In the genomic region with DNA sequence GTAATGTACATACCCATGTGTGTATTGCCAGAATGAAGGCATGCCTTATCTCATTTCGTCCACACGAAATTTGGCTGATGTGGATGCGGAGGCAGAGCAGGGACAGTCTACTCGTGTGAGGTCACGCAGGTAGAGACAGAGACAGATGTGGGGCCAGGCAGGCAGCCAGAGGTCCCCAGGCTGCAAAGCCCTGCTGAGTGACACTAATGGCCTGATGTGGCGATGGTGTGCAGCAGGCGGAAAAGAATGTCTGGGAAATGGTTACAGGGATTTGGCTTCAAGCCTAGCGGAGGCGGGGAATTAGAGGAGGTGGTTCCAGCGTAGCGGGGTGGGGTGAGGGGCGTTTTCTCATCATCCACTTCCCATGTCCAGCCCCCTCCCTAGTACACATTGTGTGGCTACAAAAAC, we compare ENCODE assay signal across 18 cellular contexts. TPM values are rescaled to one million over a fixed set of nuclear protein-coding genes. Genes with fewer than 3 reads are reported as not detected.
DNase-seq lines count a peak whose midpoint lies in the region; ATAC-seq, FAIRE-seq and TF ChIP-seq lines count a peak whose summit lies in the region.
"Had no signal": no experiment of that assay in that cellular context is flagged by ENCODE, and none has a peak within 500 bp of the region (broad histone marks: within the 10 kb centered on the region; RNA-seq: fewer than 3 reads in every experiment).

No MANE protein-coding gene starts in this region.

- no TSS peak for BruUV-seq in K562 (replicated peaks; lab: Mats Ljungman, UMichigan)

- in situ Hi-C loops in Caki2 (cut with HindIII; ENCODE audit: low pct_unique_long_range_greater_than_20kb, low sequenced_read_pairs) (no loop called here), K562 (cut with MboI) (loop anchor here (5.0 kb wide), 1 partner anchor 95 kb away; no protein-coding TSS in a partner anchor)

- CTCF ChIA-PET in K562 (lab: Yijun Ruan, JAX; ENCODE audit: low intra/inter-chr PET ratio): no interaction called here

- H3K27ac ChIP-seq in K562 (ENCODE audit: extremely low read depth, low read depth, low read length) (no peak overlapping the region), neuronal stem cell (replicated peaks; ENCODE audit: low read length) (peak overlapping the region; percentile 75), left ventricle myocardium inferior (replicated peaks) (no peak overlapping the region)

- H3K79me1 ChIP-seq in neuronal stem cell (ENCODE audit: low read depth, low read length): no peaks in the 10 kb centered on the region

- TF ChIP-seq RAD21 in K562 (CRISPR knock-in tag; conservative IDR thresholded peaks at IDR 0.05 in 1 of 2, IDR thresholded peaks at IDR 0.05 in 1 of 2): no peak

- no peak overlapping the region for H2BK5ac ChIP-seq in neuronal stem cell (ENCODE audit: low read length)

- H4K91ac ChIP-seq in neuronal stem cell (ENCODE audit: low read depth, low read length, poor library complexity): no peak overlapping the region

- no peaks in the 10 kb centered on the region for H4K20me1 ChIP-seq in K562 (replicated peaks; ENCODE audit: control insufficient read depth, insufficient read depth, low read length)

- no peak for TF ChIP-seq CTCF in K562 (IDR thresholded peaks at IDR 0.05 in 2 of 3, conservative IDR thresholded peaks at IDR 0.05 in 1 of 3; ENCODE audit: insufficient read depth in 2 of 3, low read depth in 1 of 3, low read length in 3 of 3)
- no peak for TF ChIP-seq CTCF in left ventricle myocardium inferior (IDR thresholded peaks at IDR 0.05; ENCODE audit: borderline replicate concordance)

- H2BK12ac ChIP-seq in neuronal stem cell (ENCODE audit: low read length): no peak overlapping the region

- H3K4me3 ChIP-seq in K562 (no peak overlapping the region), neuronal stem cell (ENCODE audit: low read length in 2 of 2) (no peak overlapping the region), left ventricle myocardium inferior (no peak overlapping the region)

- H3K9ac ChIP-seq in K562 (ENCODE audit: insufficient read depth in 1 of 2, low read depth in 2 of 2, low read length in 2 of 2) (peak overlapping the region in 1 of 2 experiments; percentile 0; a peak in 1 of 4 replicates), neuronal stem cell (ENCODE audit: low read depth, low read length, poor library complexity) (no peak overlapping the region)

- no peak overlapping the region for H2AK5ac ChIP-seq in neuronal stem cell (ENCODE audit: low read depth, low read length)

- H3K9me1 ChIP-seq in K562 (ENCODE audit: control insufficient read depth, insufficient read depth, low read length): no peaks in the 10 kb centered on the region

- H3K18ac ChIP-seq in neuronal stem cell (ENCODE audit: low read length): no peak overlapping the region

- H3K36me3 ChIP-seq in K562 (ENCODE audit: control insufficient read depth, insufficient read depth, low read length) (no peaks in the 10 kb centered on the region), neuronal stem cell (replicated peaks in 1 of 2; ENCODE audit: control insufficient read depth in 2 of 2, insufficient read depth in 2 of 2, low read length in 2 of 2) (no peaks in the 10 kb centered on the region), left ventricle myocardium inferior (no peaks in the 10 kb centered on the region)

- H4K8ac ChIP-seq in neuronal stem cell (ENCODE audit: low read depth, low read length): no peak overlapping the region

- no peak for FAIRE-seq in K562 (lab: Jason Lieb, UNC)
- FAIRE-seq: GM12892 had no signal

- no peak overlapping the region for H3K23ac ChIP-seq in neuronal stem cell (ENCODE audit: low read depth, low read length, poor library complexity)

- no peak overlapping the region for H2BK15ac ChIP-seq in neuronal stem cell (ENCODE audit: low read length)

- peak overlapping the region; percentile 76 for H2BK120ac ChIP-seq in neuronal stem cell (ENCODE audit: low read depth, low read length)

- H3K4me2 ChIP-seq in K562 (ENCODE audit: insufficient read depth, low read length): no peak overlapping the region
- no peak overlapping the region for H3K4me2 ChIP-seq in neuronal stem cell (ENCODE audit: insufficient read depth, low read length, poor library complexity, severe bottlenecking)

- H3K27me3 ChIP-seq in K562 (ENCODE audit: control insufficient read depth in 2 of 2, insufficient read depth in 2 of 2, low read length in 2 of 2) (peaks cover 0 to 31% of the 10 kb centered on the region in 2 experiments; a peak in 2 of 5 replicates), neuronal stem cell (ENCODE audit: control insufficient read depth in 3 of 3, insufficient read depth in 3 of 3, low read depth in 1 of 3, low read length in 3 of 3) (no peaks in the 10 kb centered on the region), left ventricle myocardium inferior (ENCODE audit: low read depth) (peaks cover 53% of the 10 kb centered on the region)

- intact Hi-C loops in K562 (cut with micrococcal nuclease): loop anchor here (5.0 kb wide), 1 partner anchor 95 kb away; no protein-coding TSS in a partner anchor
- intact Hi-C loops in left ventricle myocardium inferior (cut with micrococcal nuclease): no loop called here

- no peaks in the 10 kb centered on the region for H3K79me2 ChIP-seq in K562 (ENCODE audit: control insufficient read depth, insufficient read depth, low read length)

- no peak overlapping the region for H3K4ac ChIP-seq in neuronal stem cell (ENCODE audit: low read length)

- TF ChIP-seq EP300 in K562 (IDR thresholded peaks at IDR 0.05; ENCODE audit: low read length): no peak

- under 1% methylated on average over 11 of the region's 12 CpGs for WGBS in K562 (ENCODE audit: insufficient coverage, low coverage, missing lambda C conversion rate)
- WGBS in neuronal stem cell (ENCODE audit: extremely low coverage in 2 of 2, insufficient read length in 2 of 2, insufficient replicate concordance in 1 of 2), 2 donors: no CpG with 5 or more reads among the region's 12 CpGs

- H3K4me1 ChIP-seq in K562 (replicated peaks in 1 of 2; ENCODE audit: control insufficient read depth in 2 of 2, insufficient read depth in 2 of 2, low read length in 2 of 2) (peaks cover 0 to 19% of the 10 kb centered on the region in 2 experiments; a peak in 3 of 5 replicates), neuronal stem cell (ENCODE audit: control insufficient read depth in 2 of 2, insufficient read depth in 1 of 2, low read depth in 1 of 2, low read length in 2 of 2) (peaks cover 0 to 10% of the 10 kb centered on the region in 2 donors), left ventricle myocardium inferior (no peaks in the 10 kb centered on the region)

- H3K9me3 ChIP-seq in K562 (replicated peaks; ENCODE audit: control insufficient read depth, insufficient read depth, low read depth, low read length) (no peaks in the 10 kb centered on the region), neuronal stem cell (replicated peaks in 1 of 2; ENCODE audit: control insufficient read depth in 2 of 2, insufficient read depth in 1 of 2, low read depth in 1 of 2, low read length in 2 of 2) (peaks cover 0 to 2% of the 10 kb centered on the region in 2 donors), left ventricle myocardium inferior (replicated peaks) (no peaks in the 10 kb centered on the region)

- ATAC-seq in K562: no peak

- peak; percentile 95 for DNase-seq in Caki2 (ENCODE audit: low read depth)
- peak; percentile 89 for DNase-seq in HT-29 (ENCODE audit: low spot score)
- no peak for DNase-seq in K562 (ENCODE audit: extremely low read depth in 1 of 4, low spot score in 3 of 4)
- DNase-seq in neuronal stem cell (ENCODE audit: low spot score): peak; percentile 56
- no peak for DNase-seq in Ammon's horn (ENCODE audit: low spot score)
- no peak for DNase-seq in NCI-H2196 treated with DMSO at 0.1 percent for 48 hours (lab: John Stamatoyannopoulos, UW; ENCODE audit: unreplicated experiment)
- DNase-seq in left ventricle myocardium inferior: no peak
- no peak for DNase-seq in EL
- DNase-seq: activated CD4-positive, alpha-beta T cell treated with anti-CD3 and anti-CD28 coated beads, Interleukin-2, amount 50 U/mL, for 48 hours; AML-193; anterior cingulate cortex; Right ventricle myocardium superior; T-helper 9 cell had no signal

- POLR2A ChIA-PET in K562 (lab: Yijun Ruan, JAX): interaction anchor here (0.6 kb wide), 1 partner anchor 43 kb away, joined by 3 read pairs; no protein-coding TSS in a partner anchor

- no peak for TF ChIP-seq POLR2A in K562 (conservative IDR thresholded peaks at IDR 0.05)

- no peak overlapping the region for H3K14ac ChIP-seq in neuronal stem cell (ENCODE audit: low read length)

- no peak overlapping the region for H2AFZ ChIP-seq in K562 (ENCODE audit: low read depth, low read length)
- H2AFZ ChIP-seq in neuronal stem cell (ENCODE audit: low read length): no peak overlapping the region

RNA-seq across cellular contexts. Expression of a gene that starts 4.2 kb away (rescaled TPM):
- not detected in 2 replicates for total RNA-seq in Caki2 (2014; rRNA removed; shearing (Covaris generic); ENCODE audit: low replicate concordance)
- not detected in 2 replicates for total RNA-seq in HT-29 (2014; rRNA removed; shearing (Covaris generic))
- total RNA-seq in K562 (2011; cell fraction: chromatin; rRNA removed; ENCODE audit: low replicate concordance): not detected in 2 replicates
- not detected in 2 replicates for total RNA-seq in K562 (2011; cell fraction: nucleolus; rRNA removed)
- total RNA-seq in K562 (2011; cell fraction: nucleoplasm; rRNA removed): not detected in 2 replicates
- total RNA-seq in K562 (2014; rRNA removed) (not detected in 2 replicates), K562 (2014; rRNA removed; fragmentation: Illumina TruSeq; extraction: Trizol) (not detected in 2 replicates), K562 (2015; rRNA removed; fragmentation: Illumina TruSeq; extraction: Trizol) (not detected in 2 replicates), K562 (2021) (not detected in 2 replicates), left ventricle myocardium inferior (not detected)
- polyA plus RNA-seq in K562 (2011; rRNA removed) (not detected in 2 replicates), K562 (2014; fragmentation: Illumina TruSeq; extraction: Trizol) (not detected in 2 replicates), K562 (2014; fragmentation: Nextera tagmentation; extraction: Ambion mirVana) (not detected), K562 (2014; rRNA removed) (not detected in 2 replicates)
- polyA plus RNA-seq in K562 (2011; cell fraction: cytosol; rRNA removed): not detected in 2 replicates
- not detected in 2 replicates for polyA plus RNA-seq in K562 (2011; cell fraction: nucleus; rRNA removed)
- polyA plus RNA-seq in K562 (2012): not detected in 2 replicates
- not detected in 2 replicates for polyA minus RNA-seq in K562 (2011; rRNA and poly(A)+ RNA removed)
- not detected in 2 replicates for polyA minus RNA-seq in K562 (2011; cell fraction: cytosol; rRNA and poly(A)+ RNA removed)
- not detected in 2 replicates for polyA minus RNA-seq in K562 (2011; cell fraction: nucleus; rRNA and poly(A)+ RNA removed)
- 1.7 TPM for polyA plus RNA-seq in neuronal stem cell (2013, experiment 1 of 2)
- 1.9 TPM for polyA plus RNA-seq in neuronal stem cell (2013, experiment 2 of 2)
- total RNA-seq: activated T-helper 2 cell treated with anti-CD3 and anti-CD28 coated beads, Interferon-gamma antibody, Interleukin-2, Interleukin-4, amounts not matched to agents 10 μg/mL and 5 μg/mL and 100 μg/mL, durations not matched to agents 14 hours and 24 hours and 36 hours; mesenteric fat pad; osteocyte; Right ventricle myocardium superior had no signal
- polyA plus RNA-seq: thymus had no signal

RNA-seq across cellular contexts. Expression of a gene that starts 36.1 kb away (rescaled TPM):
- 19.6 and 21.7 TPM in 2 replicates for total RNA-seq in Caki2 (2014; rRNA removed; shearing (Covaris generic); ENCODE audit: low replicate concordance)
- total RNA-seq in HT-29 (2014; rRNA removed; shearing (Covaris generic)): 130 and 172 TPM in 2 replicates
- 0.69 and 0.90 TPM in 2 replicates for total RNA-seq in K562 (2011; cell fraction: chromatin; rRNA removed; ENCODE audit: low replicate concordance)
- total RNA-seq in K562 (2011; cell fraction: nucleolus; rRNA removed): 0.50 and 1.1 TPM in 2 replicates
- total RNA-seq in K562 (2011; cell fraction: nucleoplasm; rRNA removed): 0.95 and 1.1 TPM in 2 replicates
- 0.32 and 0.41 TPM in 2 replicates for total RNA-seq in K562 (2014; rRNA removed)
- 0.04 and 0.06 TPM in 2 replicates for total RNA-seq in K562 (2014; rRNA removed; fragmentation: Illumina TruSeq; extraction: Trizol)
- total RNA-seq in K562 (2015; rRNA removed; fragmentation: Illumina TruSeq; extraction: Trizol): 0.07 and 0.19 TPM in 2 replicates
- total RNA-seq in K562 (2021): 0.74 and 0.86 TPM in 2 replicates
- 0.14 and 0.15 TPM in 2 replicates for polyA plus RNA-seq in K562 (2011; rRNA removed)
- 0.24 TPM in 2 replicates for polyA plus RNA-seq in K562 (2011; cell fraction: cytosol; rRNA removed)
- 0.14 and 0.43 TPM in 2 replicates for polyA plus RNA-seq in K562 (2011; cell fraction: nucleus; rRNA removed)
- 0.31 and 0.78 TPM in 2 replicates for polyA plus RNA-seq in K562 (2012)
- polyA plus RNA-seq in K562 (2014; fragmentation: Illumina TruSeq; extraction: Trizol): 0.19 and 0.53 TPM in 2 replicates
- not detected for polyA plus RNA-seq in K562 (2014; fragmentation: Nextera tagmentation; extraction: Ambion mirVana)
- 0.23 and 0.40 TPM in 2 replicates for polyA plus RNA-seq in K562 (2014; rRNA removed)
- 0.03 and 0.35 TPM in 2 replicates for polyA minus RNA-seq in K562 (2011; rRNA and poly(A)+ RNA removed)
- not detected in 2 replicates for polyA minus RNA-seq in K562 (2011; cell fraction: cytosol; rRNA and poly(A)+ RNA removed)
- polyA minus RNA-seq in K562 (2011; cell fraction: nucleus; rRNA and poly(A)+ RNA removed): 0.13 and 0.44 TPM in 2 replicates
- 4.1 TPM for polyA plus RNA-seq in neuronal stem cell (2013, experiment 1 of 2)
- 4.0 TPM for polyA plus RNA-seq in neuronal stem cell (2013, experiment 2 of 2)
- total RNA-seq in left ventricle myocardium inferior: 115 TPM
- total RNA-seq: activated T-helper 2 cell treated with anti-CD3 and anti-CD28 coated beads, Interferon-gamma antibody, Interleukin-2, Interleukin-4, amounts not matched to agents 10 μg/mL and 5 μg/mL and 100 μg/mL, durations not matched to agents 14 hours and 24 hours and 36 hours; osteocyte had no signal

Comparison
In these comparisons a context has a peak if more than half of its experiments do, and no peak if none do; other contexts are left out.
1. DNase-seq: peak in Caki2 (single experiment), HT-29 (single experiment) and neuronal stem cell (single experiment); none in K562 (0 of 4), Ammon's horn (single experiment), NCI-H2196 treated with DMSO at 0.1 percent for 48 hours (single experiment), left ventricle myocardium inferior (single experiment) and EL (single experiment).